Comparison of ENCODE assay signal across 8 cellular contexts in genomic region chr2:112055833-112056625, GRCh38. TPM values are rescaled to one million over a fixed set of nuclear protein-coding genes. Genes with fewer than 3 reads are reported as not detected.
DNase-seq lines count a peak whose midpoint lies in the region; ATAC-seq and TF ChIP-seq lines count a peak whose summit lies in the region.

No MANE protein-coding gene starts in this region.

- H3K4me1 Mint-ChIP-seq in natural killer cell (peaks cover 43 to 47% of the 10 kb centered on the region in 2 donors), type B pancreatic cell (ENCODE audit: unreplicated experiment) (peaks cover 37% of the 10 kb centered on the region)

- no peaks in the 10 kb centered on the region for H3K9me2 ChIP-seq in DOHH2 (replicated peaks; ENCODE audit: control insufficient read depth, low read length)

- H3K36me3 ChIP-seq in DOHH2 (ENCODE audit: control insufficient read depth, low read length) (peaks cover 15% of the 10 kb centered on the region), OCI-LY3 (replicated peaks; ENCODE audit: low read depth, low read length) (peaks cover 23% of the 10 kb centered on the region)

- H3K79me2 ChIP-seq in DOHH2 (ENCODE audit: control insufficient read depth, low read length) (peaks cover 36% of the 10 kb centered on the region), OCI-LY3 (ENCODE audit: low read length) (peaks cover 43% of the 10 kb centered on the region)

- H3K9me3 ChIP-seq in DOHH2 (ENCODE audit: control insufficient read depth, insufficient read depth, low read length) = no peaks in the 10 kb centered on the region
- no peaks in the 10 kb centered on the region for H3K9me3 ChIP-seq in OCI-LY3 (ENCODE audit: insufficient read depth, low read length)

- H3K4me3 ChIP-seq in DOHH2 (ENCODE audit: low read length) (peak overlapping the region; percentile 81), OCI-LY3 (ENCODE audit: low read length) (peak overlapping the region; percentile 90)

- H3K4me1 ChIP-seq in DOHH2 (ENCODE audit: control insufficient read depth, low read length) = peaks cover 26% of the 10 kb centered on the region
- H3K4me1 ChIP-seq in OCI-LY3 (ENCODE audit: low read length) = peaks cover 30% of the 10 kb centered on the region

- H3K4me2 ChIP-seq in DOHH2 (ENCODE audit: low read length) (peak overlapping the region; percentile 55), OCI-LY3 (ENCODE audit: low read length) (peak overlapping the region; percentile 62)

- peak; percentile 73 for DNase-seq in activated effector memory CD4-positive, alpha-beta T cell treated with anti-CD3 and anti-CD28 coated beads, Interleukin-2, amount 50 U/mL, for 16 hours
- DNase-seq in fibroblast of the conjunctiva (ENCODE audit: low read depth) (peak; percentile 82), natural killer cell (no peak), type B pancreatic cell (ENCODE audit: extremely low spot score, unreplicated experiment) (no peak)

- no peaks in the 10 kb centered on the region for H3K36me3 Mint-ChIP-seq in natural killer cell
- peaks cover 13% of the 10 kb centered on the region for H3K36me3 Mint-ChIP-seq in type B pancreatic cell

- H3F3A ChIP-seq in DOHH2 (ENCODE audit: control insufficient read depth, insufficient read depth) = peaks cover 5% of the 10 kb centered on the region; the same call in 1 of the 2 replicates

- ATAC-seq in HG03196 (IDR thresholded peaks at IDR 0.05; ENCODE audit: unreplicated experiment) (peak; percentile 9), natural killer cell (no peak), HG03025 (IDR thresholded peaks at IDR 0.05; ENCODE audit: low FRiP score, unreplicated experiment) (no peak)

- peak overlapping the region; percentile 97 for H3K4me3 Mint-ChIP-seq in natural killer cell
- peak overlapping the region; percentile 92 for H3K4me3 Mint-ChIP-seq in type B pancreatic cell

- H4K20me1 ChIP-seq in DOHH2 (ENCODE audit: control insufficient read depth, insufficient read depth, low read depth, low read length) (peaks cover 11% of the 10 kb centered on the region; the same call in 1 of the 2 replicates), OCI-LY3 (ENCODE audit: insufficient read depth, low read length) (no peaks in the 10 kb centered on the region)

- H3K27ac Mint-ChIP-seq in natural killer cell (peak overlapping the region; percentile 92), type B pancreatic cell (peak overlapping the region; percentile 97)

- H3K27me3 ChIP-seq in DOHH2 (ENCODE audit: control insufficient read depth, low read length) (no peaks in the 10 kb centered on the region), OCI-LY3 (ENCODE audit: low read depth, low read length) (no peaks in the 10 kb centered on the region)

- no peaks in the 10 kb centered on the region for H3K9me3 Mint-ChIP-seq in natural killer cell
- H3K9me3 Mint-ChIP-seq in type B pancreatic cell = no peaks in the 10 kb centered on the region

- TF ChIP-seq CTCF in DOHH2 (IDR thresholded peaks at IDR 0.05; ENCODE audit: low read depth, low read length, poor library complexity, severe bottlenecking) (no peak), OCI-LY3 (IDR thresholded peaks at IDR 0.05; ENCODE audit: low read depth, low read length) (no peak), natural killer cell (IDR thresholded peaks at IDR 0.05) (no peak), type B pancreatic cell (conservative IDR thresholded peaks at IDR 0.05) (peak; percentile 18)

- intact Hi-C loops in natural killer cell (cut with micrococcal nuclease) = loop anchor here (1.0 to 2.0 kb wide), 2 partner anchors 171 to 198 kb away; partner anchors contain the start of gene ANAPC1

- H3K27me3 Mint-ChIP-seq in natural killer cell (ENCODE audit: low read depth in 2 of 2) (no peaks in the 10 kb centered on the region), type B pancreatic cell (no peaks in the 10 kb centered on the region)

- peak overlapping the region; percentile 83 for H3K9ac ChIP-seq in OCI-LY3 (ENCODE audit: low read length)

- H3K27ac ChIP-seq in DOHH2 (ENCODE audit: low read depth, low read length) (peak overlapping the region; percentile 53), OCI-LY3 (ENCODE audit: low read length) (peak overlapping the region; percentile 71)

- H2AFZ ChIP-seq in OCI-LY3 (ENCODE audit: low read depth, low read length) = peak overlapping the region; percentile 21; the same call in 1 of the 2 replicates

RNA-seq across cellular contexts. Expression of gene TMEM87B, which starts 1.0 kb away (rescaled TPM):
- total RNA-seq in natural killer cell (10 to 100 TPM in 2 of 3 donors, 1 to 10 TPM in 1; 9.6 to 15.7 (median 13.6) TPM), type B pancreatic cell (ENCODE audit: low replicate concordance) (15.5 and 27.2 TPM in 2 replicates)

Comparison
In these comparisons a context has a peak if more than half of its experiments do, and no peak if none do; other contexts are left out.
1. DNase-seq: peak in activated effector memory CD4-positive, alpha-beta T cell treated with anti-CD3 and anti-CD28 coated beads, Interleukin-2, amount 50 U/mL, for 16 hours (single experiment) and fibroblast of the conjunctiva (single experiment); none in natural killer cell (single experiment) and type B pancreatic cell (single experiment).